Comparison of ENCODE assay signal across 2 cellular contexts in genomic region chr15:65006876-65007275, GRCh38.
TF ChIP-seq lines count a peak whose summit lies in the region.

No MANE protein-coding gene starts in this region.

TF ChIP-seq in GM23338, 12 proteins besides CTCF, POLR2A, EP300 and RAD21:
- TF ChIP-seq, protein P1, sequence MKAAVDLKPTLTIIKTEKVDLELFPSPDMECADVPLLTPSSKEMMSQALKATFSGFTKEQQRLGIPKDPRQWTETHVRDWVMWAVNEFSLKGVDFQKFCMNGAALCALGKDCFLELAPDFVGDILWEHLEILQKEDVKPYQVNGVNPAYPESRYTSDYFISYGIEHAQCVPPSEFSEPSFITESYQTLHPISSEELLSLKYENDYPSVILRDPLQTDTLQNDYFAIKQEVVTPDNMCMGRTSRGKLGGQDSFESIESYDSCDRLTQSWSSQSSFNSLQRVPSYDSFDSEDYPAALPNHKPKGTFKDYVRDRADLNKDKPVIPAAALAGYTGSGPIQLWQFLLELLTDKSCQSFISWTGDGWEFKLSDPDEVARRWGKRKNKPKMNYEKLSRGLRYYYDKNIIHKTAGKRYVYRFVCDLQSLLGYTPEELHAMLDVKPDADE (IDR thresholded peaks at IDR 0.05) = no peak
- TF ChIP-seq CREB1 (CRISPR knock-in tag; IDR thresholded peaks at IDR 0.05; ENCODE audit: low read depth) (no peak), EZH2phosphoT487 (IDR thresholded peaks at IDR 0.05; ENCODE audit: unreplicated experiment) (no peak), ZNF331 (CRISPR knock-in tag; IDR thresholded peaks at IDR 0.05; ENCODE audit: low read depth) (no peak), NANOG (IDR thresholded peaks at IDR 0.05; ENCODE audit: borderline replicate concordance) (no peak), EZH2 (IDR thresholded peaks at IDR 0.05; ENCODE audit: low read depth, unreplicated experiment) (no peak), STAT1 (IDR thresholded peaks at IDR 0.05; ENCODE audit: unreplicated experiment) (no peak), ZNF114 (CRISPR knock-in tag; IDR thresholded peaks at IDR 0.05) (no peak), POLR2AphosphoS5 (IDR thresholded peaks at IDR 0.05; ENCODE audit: low read depth) (no peak), JUNB (IDR thresholded peaks at IDR 0.05; ENCODE audit: unreplicated experiment) (no peak)
- TF ChIP-seq, protein P2, sequence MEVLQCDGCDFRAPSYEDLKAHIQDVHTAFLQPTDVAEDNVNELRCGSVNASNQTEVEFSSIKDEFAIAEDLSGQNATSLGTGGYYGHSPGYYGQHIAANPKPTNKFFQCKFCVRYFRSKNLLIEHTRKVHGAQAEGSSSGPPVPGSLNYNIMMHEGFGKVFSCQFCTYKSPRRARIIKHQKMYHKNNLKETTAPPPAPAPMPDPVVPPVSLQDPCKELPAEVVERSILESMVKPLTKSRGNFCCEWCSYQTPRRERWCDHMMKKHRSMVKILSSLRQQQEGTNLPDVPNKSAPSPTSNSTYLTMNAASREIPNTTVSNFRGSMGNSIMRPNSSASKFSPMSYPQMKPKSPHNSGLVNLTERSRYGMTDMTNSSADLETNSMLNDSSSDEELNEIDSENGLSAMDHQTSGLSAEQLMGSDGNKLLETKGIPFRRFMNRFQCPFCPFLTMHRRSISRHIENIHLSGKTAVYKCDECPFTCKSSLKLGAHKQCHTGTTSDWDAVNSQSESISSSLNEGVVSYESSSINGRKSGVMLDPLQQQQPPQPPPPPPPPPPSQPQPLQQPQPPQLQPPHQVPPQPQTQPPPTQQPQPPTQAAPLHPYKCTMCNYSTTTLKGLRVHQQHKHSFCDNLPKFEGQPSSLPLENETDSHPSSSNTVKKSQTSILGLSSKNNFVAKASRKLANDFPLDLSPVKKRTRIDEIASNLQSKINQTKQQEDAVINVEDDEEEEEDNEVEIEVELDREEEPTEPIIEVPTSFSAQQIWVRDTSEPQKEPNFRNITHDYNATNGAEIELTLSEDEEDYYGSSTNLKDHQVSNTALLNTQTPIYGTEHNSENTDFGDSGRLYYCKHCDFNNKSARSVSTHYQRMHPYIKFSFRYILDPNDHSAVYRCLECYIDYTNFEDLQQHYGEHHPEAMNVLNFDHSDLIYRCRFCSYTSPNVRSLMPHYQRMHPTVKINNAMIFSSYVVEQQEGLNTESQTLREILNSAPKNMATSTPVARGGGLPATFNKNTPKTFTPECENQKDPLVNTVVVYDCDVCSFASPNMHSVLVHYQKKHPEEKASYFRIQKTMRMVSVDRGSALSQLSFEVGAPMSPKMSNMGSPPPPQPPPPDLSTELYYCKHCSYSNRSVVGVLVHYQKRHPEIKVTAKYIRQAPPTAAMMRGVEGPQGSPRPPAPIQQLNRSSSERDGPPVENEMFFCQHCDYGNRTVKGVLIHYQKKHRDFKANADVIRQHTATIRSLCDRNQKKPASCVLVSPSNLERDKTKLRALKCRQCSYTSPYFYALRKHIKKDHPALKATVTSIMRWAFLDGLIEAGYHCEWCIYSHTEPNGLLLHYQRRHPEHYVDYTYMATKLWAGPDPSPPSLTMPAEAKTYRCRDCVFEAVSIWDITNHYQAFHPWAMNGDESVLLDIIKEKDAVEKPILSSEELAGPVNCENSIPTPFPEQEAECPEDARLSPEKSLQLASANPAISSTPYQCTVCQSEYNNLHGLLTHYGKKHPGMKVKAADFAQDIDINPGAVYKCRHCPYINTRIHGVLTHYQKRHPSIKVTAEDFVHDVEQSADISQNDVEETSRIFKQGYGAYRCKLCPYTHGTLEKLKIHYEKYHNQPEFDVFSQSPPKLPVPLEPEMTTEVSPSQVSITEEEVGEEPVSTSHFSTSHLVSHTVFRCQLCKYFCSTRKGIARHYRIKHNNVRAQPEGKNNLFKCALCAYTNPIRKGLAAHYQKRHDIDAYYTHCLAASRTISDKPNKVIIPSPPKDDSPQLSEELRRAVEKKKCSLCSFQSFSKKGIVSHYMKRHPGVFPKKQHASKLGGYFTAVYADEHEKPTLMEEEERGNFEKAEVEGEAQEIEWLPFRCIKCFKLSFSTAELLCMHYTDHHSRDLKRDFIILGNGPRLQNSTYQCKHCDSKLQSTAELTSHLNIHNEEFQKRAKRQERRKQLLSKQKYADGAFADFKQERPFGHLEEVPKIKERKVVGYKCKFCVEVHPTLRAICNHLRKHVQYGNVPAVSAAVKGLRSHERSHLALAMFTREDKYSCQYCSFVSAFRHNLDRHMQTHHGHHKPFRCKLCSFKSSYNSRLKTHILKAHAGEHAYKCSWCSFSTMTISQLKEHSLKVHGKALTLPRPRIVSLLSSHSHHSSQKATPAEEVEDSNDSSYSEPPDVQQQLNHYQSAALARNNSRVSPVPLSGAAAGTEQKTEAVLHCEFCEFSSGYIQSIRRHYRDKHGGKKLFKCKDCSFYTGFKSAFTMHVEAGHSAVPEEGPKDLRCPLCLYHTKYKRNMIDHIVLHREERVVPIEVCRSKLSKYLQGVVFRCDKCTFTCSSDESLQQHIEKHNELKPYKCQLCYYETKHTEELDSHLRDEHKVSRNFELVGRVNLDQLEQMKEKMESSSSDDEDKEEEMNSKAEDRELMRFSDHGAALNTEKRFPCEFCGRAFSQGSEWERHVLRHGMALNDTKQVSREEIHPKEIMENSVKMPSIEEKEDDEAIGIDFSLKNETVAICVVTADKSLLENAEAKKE (CRISPR knock-in tag; IDR thresholded peaks at IDR 0.05) = no peak
- TF ChIP-seq, protein P3, sequence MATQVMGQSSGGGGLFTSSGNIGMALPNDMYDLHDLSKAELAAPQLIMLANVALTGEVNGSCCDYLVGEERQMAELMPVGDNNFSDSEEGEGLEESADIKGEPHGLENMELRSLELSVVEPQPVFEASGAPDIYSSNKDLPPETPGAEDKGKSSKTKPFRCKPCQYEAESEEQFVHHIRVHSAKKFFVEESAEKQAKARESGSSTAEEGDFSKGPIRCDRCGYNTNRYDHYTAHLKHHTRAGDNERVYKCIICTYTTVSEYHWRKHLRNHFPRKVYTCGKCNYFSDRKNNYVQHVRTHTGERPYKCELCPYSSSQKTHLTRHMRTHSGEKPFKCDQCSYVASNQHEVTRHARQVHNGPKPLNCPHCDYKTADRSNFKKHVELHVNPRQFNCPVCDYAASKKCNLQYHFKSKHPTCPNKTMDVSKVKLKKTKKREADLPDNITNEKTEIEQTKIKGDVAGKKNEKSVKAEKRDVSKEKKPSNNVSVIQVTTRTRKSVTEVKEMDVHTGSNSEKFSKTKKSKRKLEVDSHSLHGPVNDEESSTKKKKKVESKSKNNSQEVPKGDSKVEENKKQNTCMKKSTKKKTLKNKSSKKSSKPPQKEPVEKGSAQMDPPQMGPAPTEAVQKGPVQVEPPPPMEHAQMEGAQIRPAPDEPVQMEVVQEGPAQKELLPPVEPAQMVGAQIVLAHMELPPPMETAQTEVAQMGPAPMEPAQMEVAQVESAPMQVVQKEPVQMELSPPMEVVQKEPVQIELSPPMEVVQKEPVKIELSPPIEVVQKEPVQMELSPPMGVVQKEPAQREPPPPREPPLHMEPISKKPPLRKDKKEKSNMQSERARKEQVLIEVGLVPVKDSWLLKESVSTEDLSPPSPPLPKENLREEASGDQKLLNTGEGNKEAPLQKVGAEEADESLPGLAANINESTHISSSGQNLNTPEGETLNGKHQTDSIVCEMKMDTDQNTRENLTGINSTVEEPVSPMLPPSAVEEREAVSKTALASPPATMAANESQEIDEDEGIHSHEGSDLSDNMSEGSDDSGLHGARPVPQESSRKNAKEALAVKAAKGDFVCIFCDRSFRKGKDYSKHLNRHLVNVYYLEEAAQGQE (IDR thresholded peaks at IDR 0.05; ENCODE audit: unreplicated experiment) = no peak
TF ChIP-seq in GM23338: peak in this region for 0.

TF ChIP-seq in WTC11, 78 proteins besides CTCF, POLR2A, EP300 and RAD21:
- TF ChIP-seq, protein P4, sequence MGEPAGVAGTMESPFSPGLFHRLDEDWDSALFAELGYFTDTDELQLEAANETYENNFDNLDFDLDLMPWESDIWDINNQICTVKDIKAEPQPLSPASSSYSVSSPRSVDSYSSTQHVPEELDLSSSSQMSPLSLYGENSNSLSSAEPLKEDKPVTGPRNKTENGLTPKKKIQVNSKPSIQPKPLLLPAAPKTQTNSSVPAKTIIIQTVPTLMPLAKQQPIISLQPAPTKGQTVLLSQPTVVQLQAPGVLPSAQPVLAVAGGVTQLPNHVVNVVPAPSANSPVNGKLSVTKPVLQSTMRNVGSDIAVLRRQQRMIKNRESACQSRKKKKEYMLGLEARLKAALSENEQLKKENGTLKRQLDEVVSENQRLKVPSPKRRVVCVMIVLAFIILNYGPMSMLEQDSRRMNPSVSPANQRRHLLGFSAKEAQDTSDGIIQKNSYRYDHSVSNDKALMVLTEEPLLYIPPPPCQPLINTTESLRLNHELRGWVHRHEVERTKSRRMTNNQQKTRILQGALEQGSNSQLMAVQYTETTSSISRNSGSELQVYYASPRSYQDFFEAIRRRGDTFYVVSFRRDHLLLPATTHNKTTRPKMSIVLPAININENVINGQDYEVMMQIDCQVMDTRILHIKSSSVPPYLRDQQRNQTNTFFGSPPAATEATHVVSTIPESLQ (CRISPR knock-in tag; IDR thresholded peaks at IDR 0.05) = no peak
- TF ChIP-seq NFATC4 (CRISPR knock-in tag; IDR thresholded peaks at IDR 0.05) (no peak), ZSCAN18 (CRISPR knock-in tag; IDR thresholded peaks at IDR 0.05) (no peak), ATF1 (CRISPR knock-in tag; IDR thresholded peaks at IDR 0.05) (no peak), PRRX2 (CRISPR knock-in tag; IDR thresholded peaks at IDR 0.05) (no peak), ZNF232 (CRISPR knock-in tag; IDR thresholded peaks at IDR 0.05) (no peak), TEAD1 (CRISPR knock-in tag; IDR thresholded peaks at IDR 0.05) (no peak), ZNF416 (CRISPR knock-in tag; IDR thresholded peaks at IDR 0.05) (no peak), FOXK1 (CRISPR knock-in tag; IDR thresholded peaks at IDR 0.05) (no peak), SMAD3 (CRISPR knock-in tag; IDR thresholded peaks at IDR 0.05; ENCODE audit: borderline replicate concordance) (no peak), CREB1 (CRISPR knock-in tag; IDR thresholded peaks at IDR 0.05) (no peak), RORB (CRISPR knock-in tag; IDR thresholded peaks at IDR 0.05) (no peak), JUN (CRISPR knock-in tag; IDR thresholded peaks at IDR 0.05) (no peak), FOXP4 (CRISPR knock-in tag; IDR thresholded peaks at IDR 0.05) (no peak), KAT7 (CRISPR knock-in tag; IDR thresholded peaks at IDR 0.05; ENCODE audit: borderline replicate concordance) (no peak)
- TF ChIP-seq, protein P5, sequence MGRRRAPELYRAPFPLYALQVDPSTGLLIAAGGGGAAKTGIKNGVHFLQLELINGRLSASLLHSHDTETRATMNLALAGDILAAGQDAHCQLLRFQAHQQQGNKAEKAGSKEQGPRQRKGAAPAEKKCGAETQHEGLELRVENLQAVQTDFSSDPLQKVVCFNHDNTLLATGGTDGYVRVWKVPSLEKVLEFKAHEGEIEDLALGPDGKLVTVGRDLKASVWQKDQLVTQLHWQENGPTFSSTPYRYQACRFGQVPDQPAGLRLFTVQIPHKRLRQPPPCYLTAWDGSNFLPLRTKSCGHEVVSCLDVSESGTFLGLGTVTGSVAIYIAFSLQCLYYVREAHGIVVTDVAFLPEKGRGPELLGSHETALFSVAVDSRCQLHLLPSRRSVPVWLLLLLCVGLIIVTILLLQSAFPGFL (CRISPR knock-in tag; IDR thresholded peaks at IDR 0.05; ENCODE audit: borderline replicate concordance) = no peak
- TF ChIP-seq, protein P6, sequence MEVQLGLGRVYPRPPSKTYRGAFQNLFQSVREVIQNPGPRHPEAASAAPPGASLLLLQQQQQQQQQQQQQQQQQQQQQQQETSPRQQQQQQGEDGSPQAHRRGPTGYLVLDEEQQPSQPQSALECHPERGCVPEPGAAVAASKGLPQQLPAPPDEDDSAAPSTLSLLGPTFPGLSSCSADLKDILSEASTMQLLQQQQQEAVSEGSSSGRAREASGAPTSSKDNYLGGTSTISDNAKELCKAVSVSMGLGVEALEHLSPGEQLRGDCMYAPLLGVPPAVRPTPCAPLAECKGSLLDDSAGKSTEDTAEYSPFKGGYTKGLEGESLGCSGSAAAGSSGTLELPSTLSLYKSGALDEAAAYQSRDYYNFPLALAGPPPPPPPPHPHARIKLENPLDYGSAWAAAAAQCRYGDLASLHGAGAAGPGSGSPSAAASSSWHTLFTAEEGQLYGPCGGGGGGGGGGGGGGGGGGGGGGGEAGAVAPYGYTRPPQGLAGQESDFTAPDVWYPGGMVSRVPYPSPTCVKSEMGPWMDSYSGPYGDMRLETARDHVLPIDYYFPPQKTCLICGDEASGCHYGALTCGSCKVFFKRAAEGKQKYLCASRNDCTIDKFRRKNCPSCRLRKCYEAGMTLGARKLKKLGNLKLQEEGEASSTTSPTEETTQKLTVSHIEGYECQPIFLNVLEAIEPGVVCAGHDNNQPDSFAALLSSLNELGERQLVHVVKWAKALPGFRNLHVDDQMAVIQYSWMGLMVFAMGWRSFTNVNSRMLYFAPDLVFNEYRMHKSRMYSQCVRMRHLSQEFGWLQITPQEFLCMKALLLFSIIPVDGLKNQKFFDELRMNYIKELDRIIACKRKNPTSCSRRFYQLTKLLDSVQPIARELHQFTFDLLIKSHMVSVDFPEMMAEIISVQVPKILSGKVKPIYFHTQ (CRISPR knock-in tag; IDR thresholded peaks at IDR 0.05) = no peak
- TF ChIP-seq, protein P7, sequence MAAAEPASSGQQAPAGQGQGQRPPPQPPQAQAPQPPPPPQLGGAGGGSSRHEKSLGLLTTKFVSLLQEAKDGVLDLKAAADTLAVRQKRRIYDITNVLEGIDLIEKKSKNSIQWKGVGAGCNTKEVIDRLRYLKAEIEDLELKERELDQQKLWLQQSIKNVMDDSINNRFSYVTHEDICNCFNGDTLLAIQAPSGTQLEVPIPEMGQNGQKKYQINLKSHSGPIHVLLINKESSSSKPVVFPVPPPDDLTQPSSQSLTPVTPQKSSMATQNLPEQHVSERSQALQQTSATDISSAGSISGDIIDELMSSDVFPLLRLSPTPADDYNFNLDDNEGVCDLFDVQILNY (CRISPR knock-in tag; IDR thresholded peaks at IDR 0.05) = no peak
TF ChIP-seq in WTC11: peak in this region for 0.
